In the genomic region with DNA sequence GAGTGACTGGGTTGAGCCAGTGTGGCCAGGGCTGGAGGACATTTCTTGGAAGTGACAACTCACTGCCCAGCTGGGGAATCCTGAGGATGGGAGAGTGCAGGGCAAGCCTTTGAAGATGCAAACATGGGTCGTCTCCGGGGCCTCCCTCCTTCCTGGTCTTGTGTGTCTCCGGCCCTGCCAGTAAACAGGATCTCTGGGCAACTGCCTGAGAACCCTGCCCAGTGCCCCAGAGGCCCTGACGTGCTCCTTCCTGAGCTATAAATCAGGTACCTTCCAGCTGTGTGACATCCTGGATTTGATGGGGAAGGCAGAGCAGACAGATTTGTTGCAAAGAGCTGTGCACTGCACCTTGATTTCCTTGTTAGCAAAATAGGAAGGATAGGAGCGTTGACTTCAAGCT, we compare ENCODE assay signal across 2 cellular contexts.
TF ChIP-seq lines count a peak whose summit lies in the region.

No MANE protein-coding gene starts in this region.

TF ChIP-seq in GM23338, 12 proteins besides CTCF, POLR2A, EP300 and RAD21 (continues in another document):
- no peak for TF ChIP-seq STAT1 (IDR thresholded peaks at IDR 0.05; ENCODE audit: unreplicated experiment)
- no peak for TF ChIP-seq CREB1 (CRISPR knock-in tag; IDR thresholded peaks at IDR 0.05; ENCODE audit: low read depth)
- TF ChIP-seq ZNF114 (CRISPR knock-in tag; IDR thresholded peaks at IDR 0.05), result no peak
- TF ChIP-seq REST (IDR thresholded peaks at IDR 0.05; ENCODE audit: unreplicated experiment), result no peak
- TF ChIP-seq POLR2AphosphoS5 (IDR thresholded peaks at IDR 0.05; ENCODE audit: low read depth), result no peak
- TF ChIP-seq EZH2 (IDR thresholded peaks at IDR 0.05; ENCODE audit: low read depth, unreplicated experiment), result no peak
- TF ChIP-seq, protein P1, sequence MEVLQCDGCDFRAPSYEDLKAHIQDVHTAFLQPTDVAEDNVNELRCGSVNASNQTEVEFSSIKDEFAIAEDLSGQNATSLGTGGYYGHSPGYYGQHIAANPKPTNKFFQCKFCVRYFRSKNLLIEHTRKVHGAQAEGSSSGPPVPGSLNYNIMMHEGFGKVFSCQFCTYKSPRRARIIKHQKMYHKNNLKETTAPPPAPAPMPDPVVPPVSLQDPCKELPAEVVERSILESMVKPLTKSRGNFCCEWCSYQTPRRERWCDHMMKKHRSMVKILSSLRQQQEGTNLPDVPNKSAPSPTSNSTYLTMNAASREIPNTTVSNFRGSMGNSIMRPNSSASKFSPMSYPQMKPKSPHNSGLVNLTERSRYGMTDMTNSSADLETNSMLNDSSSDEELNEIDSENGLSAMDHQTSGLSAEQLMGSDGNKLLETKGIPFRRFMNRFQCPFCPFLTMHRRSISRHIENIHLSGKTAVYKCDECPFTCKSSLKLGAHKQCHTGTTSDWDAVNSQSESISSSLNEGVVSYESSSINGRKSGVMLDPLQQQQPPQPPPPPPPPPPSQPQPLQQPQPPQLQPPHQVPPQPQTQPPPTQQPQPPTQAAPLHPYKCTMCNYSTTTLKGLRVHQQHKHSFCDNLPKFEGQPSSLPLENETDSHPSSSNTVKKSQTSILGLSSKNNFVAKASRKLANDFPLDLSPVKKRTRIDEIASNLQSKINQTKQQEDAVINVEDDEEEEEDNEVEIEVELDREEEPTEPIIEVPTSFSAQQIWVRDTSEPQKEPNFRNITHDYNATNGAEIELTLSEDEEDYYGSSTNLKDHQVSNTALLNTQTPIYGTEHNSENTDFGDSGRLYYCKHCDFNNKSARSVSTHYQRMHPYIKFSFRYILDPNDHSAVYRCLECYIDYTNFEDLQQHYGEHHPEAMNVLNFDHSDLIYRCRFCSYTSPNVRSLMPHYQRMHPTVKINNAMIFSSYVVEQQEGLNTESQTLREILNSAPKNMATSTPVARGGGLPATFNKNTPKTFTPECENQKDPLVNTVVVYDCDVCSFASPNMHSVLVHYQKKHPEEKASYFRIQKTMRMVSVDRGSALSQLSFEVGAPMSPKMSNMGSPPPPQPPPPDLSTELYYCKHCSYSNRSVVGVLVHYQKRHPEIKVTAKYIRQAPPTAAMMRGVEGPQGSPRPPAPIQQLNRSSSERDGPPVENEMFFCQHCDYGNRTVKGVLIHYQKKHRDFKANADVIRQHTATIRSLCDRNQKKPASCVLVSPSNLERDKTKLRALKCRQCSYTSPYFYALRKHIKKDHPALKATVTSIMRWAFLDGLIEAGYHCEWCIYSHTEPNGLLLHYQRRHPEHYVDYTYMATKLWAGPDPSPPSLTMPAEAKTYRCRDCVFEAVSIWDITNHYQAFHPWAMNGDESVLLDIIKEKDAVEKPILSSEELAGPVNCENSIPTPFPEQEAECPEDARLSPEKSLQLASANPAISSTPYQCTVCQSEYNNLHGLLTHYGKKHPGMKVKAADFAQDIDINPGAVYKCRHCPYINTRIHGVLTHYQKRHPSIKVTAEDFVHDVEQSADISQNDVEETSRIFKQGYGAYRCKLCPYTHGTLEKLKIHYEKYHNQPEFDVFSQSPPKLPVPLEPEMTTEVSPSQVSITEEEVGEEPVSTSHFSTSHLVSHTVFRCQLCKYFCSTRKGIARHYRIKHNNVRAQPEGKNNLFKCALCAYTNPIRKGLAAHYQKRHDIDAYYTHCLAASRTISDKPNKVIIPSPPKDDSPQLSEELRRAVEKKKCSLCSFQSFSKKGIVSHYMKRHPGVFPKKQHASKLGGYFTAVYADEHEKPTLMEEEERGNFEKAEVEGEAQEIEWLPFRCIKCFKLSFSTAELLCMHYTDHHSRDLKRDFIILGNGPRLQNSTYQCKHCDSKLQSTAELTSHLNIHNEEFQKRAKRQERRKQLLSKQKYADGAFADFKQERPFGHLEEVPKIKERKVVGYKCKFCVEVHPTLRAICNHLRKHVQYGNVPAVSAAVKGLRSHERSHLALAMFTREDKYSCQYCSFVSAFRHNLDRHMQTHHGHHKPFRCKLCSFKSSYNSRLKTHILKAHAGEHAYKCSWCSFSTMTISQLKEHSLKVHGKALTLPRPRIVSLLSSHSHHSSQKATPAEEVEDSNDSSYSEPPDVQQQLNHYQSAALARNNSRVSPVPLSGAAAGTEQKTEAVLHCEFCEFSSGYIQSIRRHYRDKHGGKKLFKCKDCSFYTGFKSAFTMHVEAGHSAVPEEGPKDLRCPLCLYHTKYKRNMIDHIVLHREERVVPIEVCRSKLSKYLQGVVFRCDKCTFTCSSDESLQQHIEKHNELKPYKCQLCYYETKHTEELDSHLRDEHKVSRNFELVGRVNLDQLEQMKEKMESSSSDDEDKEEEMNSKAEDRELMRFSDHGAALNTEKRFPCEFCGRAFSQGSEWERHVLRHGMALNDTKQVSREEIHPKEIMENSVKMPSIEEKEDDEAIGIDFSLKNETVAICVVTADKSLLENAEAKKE (CRISPR knock-in tag; IDR thresholded peaks at IDR 0.05), result no peak
- TF ChIP-seq JUNB (IDR thresholded peaks at IDR 0.05; ENCODE audit: unreplicated experiment), result no peak
- TF ChIP-seq ETS1 (IDR thresholded peaks at IDR 0.05), result no peak
- no peak for TF ChIP-seq EZH2phosphoT487 (IDR thresholded peaks at IDR 0.05; ENCODE audit: unreplicated experiment)

TF ChIP-seq in H1, 55 proteins besides CTCF, POLR2A, EP300 and RAD21:
- TF ChIP-seq PHF8 (conservative IDR thresholded peaks at IDR 0.05; ENCODE audit: low read depth, low read length) (no peak), BCL11A (IDR thresholded peaks at IDR 0.05; ENCODE audit: low read depth in 2 of 2, low read length in 2 of 2) (no peak), RXRA (IDR thresholded peaks at IDR 0.05; ENCODE audit: insufficient read depth, low read depth, low read length) (no peak), NRF1 (IDR thresholded peaks at IDR 0.05; ENCODE audit: low read depth, low read length) (no peak), CBX8 (IDR thresholded peaks at IDR 0.05; ENCODE audit: borderline replicate concordance, low read depth, low read length) (no peak)
